1 cellular context compared by ENCODE assay signal in genomic region chr7:47945261-47946015, GRCh38.
TF ChIP-seq lines count a peak whose summit lies in the region.

No MANE protein-coding gene starts in this region.

TF ChIP-seq in H1, 55 proteins besides CTCF, POLR2A, EP300 and RAD21:
- TF ChIP-seq CHD2 (IDR thresholded peaks at IDR 0.05; ENCODE audit: low read length), result no peak
- no peak for TF ChIP-seq TEAD4 (IDR thresholded peaks at IDR 0.05; ENCODE audit: low read depth, low read length)
- TF ChIP-seq MAFK (IDR thresholded peaks at IDR 0.05; ENCODE audit: low read depth, low read length), result no peak
- no peak for TF ChIP-seq YY1 (IDR thresholded peaks at IDR 0.05; ENCODE audit: low read depth, low read length)
